ENCODE assay signal across 20 cellular contexts in genomic region chr15:100727291-100727851, GRCh38.
DNase-seq lines count a peak whose midpoint lies in the region; ATAC-seq, FAIRE-seq and TF ChIP-seq lines count a peak whose summit lies in the region.
"Had no signal": no experiment of that assay in that cellular context is flagged by ENCODE, and none has a peak within 500 bp of the region (broad histone marks: within the 10 kb centered on the region; RNA-seq: fewer than 3 reads in every experiment).

No MANE protein-coding gene starts in this region.

- H3K27me3 Mint-ChIP-seq in Calu3 (ENCODE audit: unreplicated experiment) (no peaks in the 10 kb centered on the region), nephron progenitor cell (ENCODE audit: low read depth, poor library complexity) (peaks cover 16% of the 10 kb centered on the region)
- H3K27me3 Mint-ChIP-seq: dendritic cell treated with granulocyte-macrophage colony-stimulating factor and Interleukin-4, amounts not matched to agents 40 ng/mL and 50 ng/mL, for 4 days had no signal

- intact Hi-C loops in Calu3 (cut with micrococcal nuclease; ENCODE audit: unreplicated experiment) = no loop called here

- no peak overlapping the region for H2AK5ac ChIP-seq in H1 (ENCODE audit: low read depth, low read length)

- H3K36me3 ChIP-seq in H1 (ENCODE audit: control insufficient read depth in 2 of 4, insufficient read depth in 4 of 4, low read length in 3 of 4) = no peaks in the 10 kb centered on the region
- H3K36me3 ChIP-seq: BE2C, thyroid gland had no signal

- H3K14ac ChIP-seq in H1 (ENCODE audit: insufficient read length) = no peak overlapping the region

- H3K79me2 ChIP-seq in H1 (ENCODE audit: control insufficient read depth in 1 of 2, insufficient read depth in 2 of 2, low read length in 2 of 2) = no peaks in the 10 kb centered on the region

- no peaks in the 10 kb centered on the region for H3K79me1 ChIP-seq in H1 (ENCODE audit: low read depth, low read length)

- no peak overlapping the region for H3K9ac ChIP-seq in H1 (replicated peaks in 1 of 4; ENCODE audit: extremely low read depth in 1 of 4, low read depth in 3 of 4, low read length in 3 of 4)

- no peaks in the 10 kb centered on the region for H3K27me3 ChIP-seq in H1 (replicated peaks in 1 of 4; ENCODE audit: control insufficient read depth in 3 of 4, extremely low read depth in 1 of 4, insufficient read depth in 3 of 4, low read length in 3 of 4)
- H3K27me3 ChIP-seq: BE2C, thyroid gland had no signal

- CTCF ChIA-PET in Calu3 (lab: Charles Lee) (interaction anchor here (0.5 to 2.0 kb wide), 3 partner anchors 12 to 40 kb away, joined by 5 to 6 read pairs (median 6); no protein-coding TSS in a partner anchor), H1 (lab: Charles Lee; ENCODE audit: partially characterized antibody) (interaction anchor here (1.2 to 1.5 kb wide), 2 partner anchors 11 to 178 kb away, joined by 4 to 5 read pairs; no protein-coding TSS in a partner anchor)

- H3K27ac Mint-ChIP-seq in Calu3 (ENCODE audit: unreplicated experiment) (peak overlapping the region; percentile 96), nephron progenitor cell (peak overlapping the region; percentile 61)
- H3K27ac Mint-ChIP-seq: dendritic cell treated with granulocyte-macrophage colony-stimulating factor and Interleukin-4, amounts not matched to agents 40 ng/mL and 50 ng/mL, for 4 days; naive thymus-derived CD8-positive, alpha-beta T cell had no signal

- TF ChIP-seq POLR2A in NB4 (IDR thresholded peaks at IDR 0.05; ENCODE audit: extremely low read depth, insufficient read length) = no peak
- TF ChIP-seq POLR2A in H1 (IDR thresholded peaks at IDR 0.05; ENCODE audit: control extremely low read depth in 1 of 2, low read depth in 2 of 2, low read length in 2 of 2) = no peak
- no peak for TF ChIP-seq POLR2A in H54 (IDR thresholded peaks at IDR 0.05; ENCODE audit: low read depth, low read length)

- POLR2A ChIA-PET in H1 (lab: Charles Lee; ENCODE audit: partially characterized antibody) = no interaction called here

- BruUV-seq in Calu3 (replicated peaks; lab: Mats Ljungman, UMichigan) = no TSS peak

- no peak overlapping the region for H3K4ac ChIP-seq in H1 (replicated peaks; ENCODE audit: insufficient read length, low read depth, low read length)

- no peak overlapping the region for H2AFZ ChIP-seq in H1 (ENCODE audit: low read length)

- TF ChIP-seq CTCF in Calu3 (IDR thresholded peaks at IDR 0.05; ENCODE audit: unreplicated experiment) (no peak), NB4 (IDR thresholded peaks at IDR 0.05; ENCODE audit: low read depth, low read length) (no peak), H1 (IDR thresholded peaks at IDR 0.05; ENCODE audit: control extremely low read depth in 1 of 3, insufficient read depth in 1 of 3, low read depth in 1 of 3, low read length in 3 of 3) (no peak), nephron progenitor cell (IDR thresholded peaks at IDR 0.05) (no peak)

- H3K18ac ChIP-seq in H1 (ENCODE audit: extremely low read depth, low read length) = no peak overlapping the region

- no peak overlapping the region for H3K4me2 ChIP-seq in H1 (ENCODE audit: insufficient read depth in 1 of 2, low read depth in 2 of 2, low read length in 2 of 2)

- no peak overlapping the region for H4K91ac ChIP-seq in H1 (replicated peaks; ENCODE audit: insufficient read length, low read length)

- FAIRE-seq in H1 (lab: Jason Lieb, UNC) (no peak), H54 (lab: Jason Lieb, UNC) (no peak)
- FAIRE-seq: TTC549 had no signal

- H2BK12ac ChIP-seq in H1 (ENCODE audit: low read depth, low read length) = no peak overlapping the region

- H3K4me3 Mint-ChIP-seq in Calu3 (ENCODE audit: low read depth, unreplicated experiment) = peak overlapping the region; percentile 52
- no peak overlapping the region for H3K4me3 Mint-ChIP-seq in nephron progenitor cell
- H3K4me3 Mint-ChIP-seq: dendritic cell treated with granulocyte-macrophage colony-stimulating factor and Interleukin-4, amounts not matched to agents 40 ng/mL and 50 ng/mL, for 4 days; naive thymus-derived CD8-positive, alpha-beta T cell had no signal

- 89% methylated on average over 21 of the region's 21 CpGs; no CpG with 5 or more reads in 1 of the 2 experiments for WGBS in H1 (ENCODE audit: extremely low coverage in 1 of 2, insufficient coverage in 1 of 2, insufficient read length in 1 of 2, insufficient replicate concordance in 2 of 2, low coverage in 1 of 2, low lambda C conversion rate in 2 of 2, missing lambda C conversion rate in 1 of 2), 2 experiments

- H2BK20ac ChIP-seq in H1 (ENCODE audit: low read length) = no peak overlapping the region

- no peak for TF ChIP-seq RAD21 in H1 (IDR thresholded peaks at IDR 0.05 in 1 of 2, conservative IDR thresholded peaks at IDR 0.05 in 1 of 2; ENCODE audit: low read depth in 2 of 2, low read length in 2 of 2)

- peaks cover 59% of the 10 kb centered on the region for H3K4me1 Mint-ChIP-seq in Calu3 (ENCODE audit: low read depth, unreplicated experiment)
- H3K4me1 Mint-ChIP-seq in nephron progenitor cell = peaks cover 35% of the 10 kb centered on the region
- H3K4me1 Mint-ChIP-seq: naive thymus-derived CD8-positive, alpha-beta T cell had no signal

- no peak overlapping the region for H2BK15ac ChIP-seq in H1 (ENCODE audit: low read length)

- no peak for ATAC-seq in GM19324 (IDR thresholded peaks at IDR 0.05; ENCODE audit: low FRiP score, unreplicated experiment)
- ATAC-seq in GM21423 (IDR thresholded peaks at IDR 0.05; ENCODE audit: unreplicated experiment) = no peak
- ATAC-seq: left lobe of liver; naive thymus-derived CD8-positive, alpha-beta T cell had no signal

- H3K4me3 ChIP-seq in NB4 (ENCODE audit: low read depth, low read length) = no peak overlapping the region
- H3K4me3 ChIP-seq in H1 (ENCODE audit: extremely low read depth in 1 of 4, insufficient read depth in 2 of 4, low read depth in 3 of 4, low read length in 4 of 4) = no peak overlapping the region
- H3K4me3 ChIP-seq: thyroid gland had no signal

- peaks cover 0 to 3% (median 0%) of the 10 kb centered on the region in 4 experiments; a peak in 2 of 7 replicates for H3K4me1 ChIP-seq in H1 (replicated peaks in 1 of 4; ENCODE audit: control insufficient read depth in 3 of 4, insufficient read depth in 4 of 4, low read length in 3 of 4)
- H3K4me1 ChIP-seq: BE2C had no signal

- peaks cover 27% of the 10 kb centered on the region for H3K36me3 Mint-ChIP-seq in Calu3 (ENCODE audit: insufficient read depth, unreplicated experiment)
- H3K36me3 Mint-ChIP-seq in nephron progenitor cell (ENCODE audit: low read depth) = no peaks in the 10 kb centered on the region
- H3K36me3 Mint-ChIP-seq: naive thymus-derived CD8-positive, alpha-beta T cell had no signal

- no peak overlapping the region for H2BK120ac ChIP-seq in H1 (replicated peaks; ENCODE audit: low read depth, low read length)

- 0 out of 2 replicates have a peak overlapping the region, but pooled peaks have one; percentile 54 for H2BK5ac ChIP-seq in H1 (ENCODE audit: low read depth, low read length)

- no peaks in the 10 kb centered on the region for H4K20me1 ChIP-seq in H1 (replicated peaks in 1 of 2; ENCODE audit: control insufficient read depth in 1 of 2, insufficient read depth in 2 of 2, low read length in 2 of 2)

- no peak overlapping the region for H3K56ac ChIP-seq in H1 (replicated peaks; ENCODE audit: insufficient read length, low read depth, low read length)

- DNase-seq in Calu3 (peak; percentile 40), NB4 (ENCODE audit: low read depth) (peak; percentile 58), H1 (ENCODE audit: low read depth in 1 of 2, low spot score in 2 of 2) (peak in 1 of 2 experiments; percentile 38), nephron progenitor cell (no peak), NOMO-1 treated with dmso at 0.1 percent for 144 hours (lab: John Stamatoyannopoulos, UW; ENCODE audit: unreplicated experiment) (no peak), H54 (ENCODE audit: insufficient read length, low spot score) (no peak)
- DNase-seq: activated CD4-positive, alpha-beta T cell treated with anti-CD3 and anti-CD28 coated beads, Interleukin-2, amount 50 U/mL, for 4 hours; anterior cingulate cortex; BE2C; DMS79 treated with DMSO at 0.1 percent for 48 hours; HCEC 1CT; hippocampal formation; NCI-H1105; thyroid gland had no signal

- no peaks in the 10 kb centered on the region for H3K9me3 ChIP-seq in H1 (ENCODE audit: insufficient read depth in 2 of 2, low read depth in 1 of 2, low read length in 1 of 2)
- H3K9me3 ChIP-seq: BE2C, thyroid gland had no signal

- no peak for TF ChIP-seq EP300 in H1 (IDR thresholded peaks at IDR 0.05; ENCODE audit: borderline replicate concordance in 1 of 2, low read depth in 2 of 2, low read length in 2 of 2)

- H3K23ac ChIP-seq in H1 (ENCODE audit: insufficient read length) = no peak overlapping the region

- no peak overlapping the region for H3K27ac ChIP-seq in H1 (ENCODE audit: low read depth, low read length)
- H3K27ac ChIP-seq: thyroid gland had no signal

- H3K9me3 Mint-ChIP-seq in Calu3 (ENCODE audit: low read depth, unreplicated experiment) (no peaks in the 10 kb centered on the region), nephron progenitor cell (no peaks in the 10 kb centered on the region)
- H3K9me3 Mint-ChIP-seq: dendritic cell treated with granulocyte-macrophage colony-stimulating factor and Interleukin-4, amounts not matched to agents 40 ng/mL and 50 ng/mL, for 4 days; naive thymus-derived CD8-positive, alpha-beta T cell had no signal

- no peak overlapping the region; the same call in 1 of the 2 replicates for H4K8ac ChIP-seq in H1 (ENCODE audit: extremely low read depth, insufficient read depth, low read length)

- no peaks in the 10 kb centered on the region for H3K23me2 ChIP-seq in H1 (ENCODE audit: low read depth, low read length)

- no peak overlapping the region for H4K5ac ChIP-seq in H1 (ENCODE audit: insufficient read length, low read depth, low read length)

TF ChIP-seq in H1, 55 proteins besides CTCF, POLR2A, EP300 and RAD21:
- TF ChIP-seq PHF8 (conservative IDR thresholded peaks at IDR 0.05; ENCODE audit: low read depth, low read length) = no peak
- no peak for TF ChIP-seq TBP (IDR thresholded peaks at IDR 0.05; ENCODE audit: low read depth, low read length)
- TF ChIP-seq MAX (IDR thresholded peaks at IDR 0.05) = no peak
- no peak for TF ChIP-seq SRF (IDR thresholded peaks at IDR 0.05; ENCODE audit: low read depth, low read length)
- TF ChIP-seq TAF7 (optimal IDR thresholded peaks at IDR 0.05; ENCODE audit: borderline replicate concordance, low read depth, low read length) = no peak
- no peak for TF ChIP-seq NANOG (IDR thresholded peaks at IDR 0.05; ENCODE audit: insufficient read depth, low read depth, low read length, poor library complexity, severe bottlenecking)

Comparison
In these comparisons a context has a peak if more than half of its experiments do, and no peak if none do; other contexts are left out.
1. DNase-seq: peak in Calu3 (single experiment) and NB4 (single experiment); none in nephron progenitor cell (single experiment), NOMO-1 treated with dmso at 0.1 percent for 144 hours (single experiment) and H54 (single experiment).